In genomic region chr16:89042711-89043551, GRCh38 we compare ENCODE assay signal across 22 cellular contexts.
"Had no signal": no experiment of that assay in that cellular context is flagged by ENCODE, and none has a peak within 500 bp of the region (broad histone marks: within the 10 kb centered on the region; RNA-seq: fewer than 3 reads in every experiment).

No MANE protein-coding gene starts in this region.

- H3K27me3 Mint-ChIP-seq: activated naive CD8-positive, alpha-beta T cell; activated T-cell treated with anti-CD3 and anti-CD28 coated beads, Interleukin-2, amount 50 U/mL, for 24 hours; activated T-helper 17 cell treated with anti-CD3 and anti-CD28 coated beads, Interleukin-2, amount 50 U/mL, for 72 hours had no signal

- H3K4me3 Mint-ChIP-seq: activated naive CD8-positive, alpha-beta T cell; activated T-cell treated with anti-CD3 and anti-CD28 coated beads, Interleukin-2, amount 50 U/mL, for 24 hours; activated T-helper 17 cell treated with anti-CD3 and anti-CD28 coated beads, Interleukin-2, amount 50 U/mL, for 72 hours; dendritic cell treated with granulocyte-macrophage colony-stimulating factor and Interleukin-4, amounts not matched to agents 40 ng/mL and 50 ng/mL, for 4 days; memory B cell; nephron; stimulated activated effector memory CD8-positive, alpha-beta T cell treated with anti-CD3 and anti-CD28 coated beads, Interleukin-12 subunit alpha, Interleukin-12 subunit beta, amount 100 ng/mL, for 72 hours; stimulated activated naive CD8-positive, alpha-beta T cell treated with anti-CD3 and anti-CD28 coated beads, Interleukin-15, amount 100 ng/mL, for 72 hours had no signal

- H3K4me1 Mint-ChIP-seq: activated T-helper 17 cell treated with anti-CD3 and anti-CD28 coated beads, Interleukin-2, amount 50 U/mL, for 72 hours; nephron; stimulated activated naive CD8-positive, alpha-beta T cell treated with anti-CD3 and anti-CD28 coated beads, Interleukin-15, amount 100 ng/mL, for 72 hours had no signal

- H3K27ac ChIP-seq: adrenal gland, cardiac muscle cell, left lung, tibial artery had no signal

- H3K4me3 ChIP-seq: adrenal gland, cardiac muscle cell, left lung, tibial artery had no signal

- H3K9me3 Mint-ChIP-seq: dendritic cell treated with granulocyte-macrophage colony-stimulating factor and Interleukin-4, amounts not matched to agents 40 ng/mL and 50 ng/mL, for 4 days had no signal

- H3K9me3 ChIP-seq: adrenal gland, left lung, tibial artery had no signal

- ATAC-seq: activated T-helper 17 cell treated with anti-CD3 and anti-CD28 coated beads, Interleukin-2, amount 50 U/mL, for 72 hours; left lung; stimulated activated effector memory CD8-positive, alpha-beta T cell treated with anti-CD3 and anti-CD28 coated beads, Interleukin-12 subunit alpha, Interleukin-12 subunit beta, amount 100 ng/mL, for 72 hours; stimulated activated naive CD8-positive, alpha-beta T cell treated with anti-CD3 and anti-CD28 coated beads, Interleukin-15, amount 100 ng/mL, for 72 hours had no signal

- H3K36me3 Mint-ChIP-seq: activated naive CD8-positive, alpha-beta T cell had no signal

- H3K27me3 ChIP-seq: cardiac muscle cell had no signal

- H3K4me1 ChIP-seq: adrenal gland, left lung, tibial artery had no signal

- H3K27ac Mint-ChIP-seq: activated naive CD8-positive, alpha-beta T cell; activated T-cell treated with anti-CD3 and anti-CD28 coated beads, Interleukin-2, amount 50 U/mL, for 24 hours; activated T-helper 17 cell treated with anti-CD3 and anti-CD28 coated beads, Interleukin-2, amount 50 U/mL, for 72 hours; dendritic cell treated with granulocyte-macrophage colony-stimulating factor and Interleukin-4, amounts not matched to agents 40 ng/mL and 50 ng/mL, for 4 days; memory B cell; nephron; stimulated activated effector memory CD8-positive, alpha-beta T cell treated with anti-CD3 and anti-CD28 coated beads, Interleukin-12 subunit alpha, Interleukin-12 subunit beta, amount 100 ng/mL, for 72 hours; stimulated activated naive CD8-positive, alpha-beta T cell treated with anti-CD3 and anti-CD28 coated beads, Interleukin-15, amount 100 ng/mL, for 72 hours had no signal

- DNase-seq: activated CD4-positive, alpha-beta T cell treated with anti-CD3 and anti-CD28 coated beads for 1 hour; activated CD4-positive, alpha-beta T cell treated with anti-CD3 and anti-CD28 coated beads, Interleukin-2, amount 50 U/mL, for 1 hour; activated naive CD4-positive, alpha-beta T cell; activated T-cell treated with anti-CD3 and anti-CD28 coated beads, Interleukin-2, amount 50 U/mL, for 24 hours; adrenal gland; effector CD4-positive, alpha-beta T cell; erythroblast; foreskin fibroblast; occipital lobe; stimulated activated CD4-positive, alpha-beta T cell treated with anti-CD3 and anti-CD28 coated beads, Interleukin-12 subunit alpha, Interleukin-12 subunit beta, amount 100 ng/mL, for 4 hours; stimulated activated naive CD8-positive, alpha-beta T cell treated with anti-CD3 and anti-CD28 coated beads, Interleukin-15, amount 100 ng/mL, for 72 hours; T-helper 9 cell; tibial artery had no signal

- FAIRE-seq: endometrium had no signal

- H3K36me3 ChIP-seq: adrenal gland, cardiac muscle cell, left lung, tibial artery had no signal
